Comparison of ENCODE assay signal across 23 cellular contexts in genomic region chr2:234703258-234703657, GRCh38.
A peak's percentile ranks its signal among the peaks of the same experiment; 100 is the strongest.
DNase-seq lines count a peak whose midpoint lies in the region; ATAC-seq, FAIRE-seq and TF ChIP-seq lines count a peak whose summit lies in the region.
"Had no signal": no experiment of that assay in that cellular context is flagged by ENCODE, and none has a peak within 500 bp of the region (broad histone marks: within the 10 kb centered on the region; RNA-seq: fewer than 3 reads in every experiment).

No MANE protein-coding gene starts in this region.

- H3K27me3 ChIP-seq in IMR-90 (ENCODE audit: control insufficient read depth, insufficient read depth, low read length): no peaks in the 10 kb centered on the region
- no peaks in the 10 kb centered on the region for H3K27me3 ChIP-seq in H1 (replicated peaks in 1 of 4; ENCODE audit: control insufficient read depth in 3 of 4, extremely low read depth in 1 of 4, insufficient read depth in 3 of 4, low read length in 3 of 4)

- H2BK5ac ChIP-seq in IMR-90 (ENCODE audit: low read depth, low read length, poor library complexity, severe bottlenecking) (no peak overlapping the region), H1 (ENCODE audit: low read depth, low read length) (no peak overlapping the region)

- H3K9me3 ChIP-seq in IMR-90 (ENCODE audit: control insufficient read depth, insufficient read depth, low read length) (no peaks in the 10 kb centered on the region), H1 (ENCODE audit: insufficient read depth in 2 of 2, low read depth in 1 of 2, low read length in 1 of 2) (peaks cover under 1 to 5% of the 10 kb centered on the region in 2 experiments)

- H3K27ac ChIP-seq in IMR-90 (ENCODE audit: insufficient read depth, low read length): no peak overlapping the region
- no peak overlapping the region for H3K27ac ChIP-seq in H1 (ENCODE audit: low read depth, low read length)

- peak overlapping the region; percentile 81 for H3K27ac Mint-ChIP-seq in type B pancreatic cell
- H3K27ac Mint-ChIP-seq: CD4-positive, alpha-beta memory T cell had no signal

- H3K9me1 ChIP-seq in IMR-90 (ENCODE audit: insufficient read depth, low read length): peaks cover 5% of the 10 kb centered on the region; the same call in 1 of the 2 replicates

- TF ChIP-seq POLR2A in IMR-90 (IDR thresholded peaks at IDR 0.05; ENCODE audit: low read depth, low read length) (no peak), H1 (IDR thresholded peaks at IDR 0.05; ENCODE audit: control extremely low read depth in 1 of 2, low read depth in 2 of 2, low read length in 2 of 2) (no peak)

- 0 out of 2 replicates have a peak overlapping the region, but pooled peaks have one; percentile 11 for H2BK120ac ChIP-seq in IMR-90 (ENCODE audit: low read depth, low read length)
- H2BK120ac ChIP-seq in H1 (replicated peaks; ENCODE audit: low read depth, low read length): no peak overlapping the region

- H3K4me3 ChIP-seq in IMR-90 (ENCODE audit: insufficient read depth, low read depth, low read length) (no peak overlapping the region), H1 (ENCODE audit: extremely low read depth in 1 of 4, insufficient read depth in 2 of 4, low read depth in 3 of 4, low read length in 4 of 4) (no peak overlapping the region)

- H3K79me1 ChIP-seq in IMR-90 (ENCODE audit: low read depth in 1 of 2, low read length in 2 of 2): no peaks in the 10 kb centered on the region
- no peaks in the 10 kb centered on the region for H3K79me1 ChIP-seq in H1 (ENCODE audit: low read depth, low read length)

- H3K14ac ChIP-seq in IMR-90 (replicated peaks; ENCODE audit: low read depth, low read length) (0 out of 2 replicates have a peak overlapping the region, but pooled peaks have one; percentile 28), H1 (ENCODE audit: insufficient read length) (no peak overlapping the region)

- dilution Hi-C loops in IMR-90 (cut with HindIII; ENCODE audit: low sequenced_read_pairs, unreplicated experiment): no loop called here

- H3K18ac ChIP-seq in IMR-90 (ENCODE audit: low read depth, low read length) (no peak overlapping the region; the same call in 1 of the 2 replicates), H1 (ENCODE audit: extremely low read depth, low read length) (0 out of 2 replicates have a peak overlapping the region, but pooled peaks have one; percentile 0)

- H3K79me2 ChIP-seq in H1 (ENCODE audit: control insufficient read depth in 1 of 2, insufficient read depth in 2 of 2, low read length in 2 of 2): no peaks in the 10 kb centered on the region

- no peaks in the 10 kb centered on the region for H3K36me3 Mint-ChIP-seq in type B pancreatic cell
- H3K36me3 Mint-ChIP-seq: CD4-positive, alpha-beta memory T cell had no signal

- POLR2A ChIA-PET in IMR-90 (lab: Charles Lee; ENCODE audit: unreplicated experiment) (no interaction called here), H1 (lab: Charles Lee; ENCODE audit: partially characterized antibody) (no interaction called here)

- BruUV-seq in IMR-90 (replicated peaks; lab: Mats Ljungman, UMichigan): no TSS peak

- intact Hi-C loops in IMR-90 (cut with micrococcal nuclease): no loop called here

- no peak overlapping the region for H2BK12ac ChIP-seq in H1 (ENCODE audit: low read depth, low read length)

- TF ChIP-seq RAD21 in IMR-90 (IDR thresholded peaks at IDR 0.05; ENCODE audit: low read length) (no peak), H1 (IDR thresholded peaks at IDR 0.05 in 1 of 2, conservative IDR thresholded peaks at IDR 0.05 in 1 of 2; ENCODE audit: low read depth in 2 of 2, low read length in 2 of 2) (no peak)

- H4K20me1 ChIP-seq in IMR-90 (ENCODE audit: insufficient read depth, low read length) (no peaks in the 10 kb centered on the region), H1 (replicated peaks in 1 of 2; ENCODE audit: control insufficient read depth in 1 of 2, insufficient read depth in 2 of 2, low read length in 2 of 2) (no peaks in the 10 kb centered on the region)

- H3K4me2 ChIP-seq in IMR-90 (ENCODE audit: low read depth, low read length) (no peak overlapping the region), H1 (ENCODE audit: insufficient read depth in 1 of 2, low read depth in 2 of 2, low read length in 2 of 2) (no peak overlapping the region)

- H4K91ac ChIP-seq in IMR-90 (ENCODE audit: insufficient read depth, low read depth, low read length) (no peak overlapping the region; the same call in 1 of the 2 replicates), H1 (replicated peaks; ENCODE audit: insufficient read length, low read length) (peak overlapping the region; percentile 11)

- H3K4ac ChIP-seq in IMR-90 (ENCODE audit: low read depth, low read length) (peak overlapping the region; percentile 57; the same call in 1 of the 2 replicates), H1 (replicated peaks; ENCODE audit: insufficient read length, low read depth, low read length) (no peak overlapping the region)

- FAIRE-seq in H1 (lab: Jason Lieb, UNC): no peak
- FAIRE-seq: G401.6, HTR-8/SVneo had no signal

- H4K5ac ChIP-seq in IMR-90 (ENCODE audit: low read depth, low read length) (no peak overlapping the region; the same call in 1 of the 2 replicates), H1 (ENCODE audit: insufficient read length, low read depth, low read length) (no peak overlapping the region)

- H4K8ac ChIP-seq in IMR-90 (ENCODE audit: low read depth in 2 of 2, low read length in 2 of 2) (no peak overlapping the region), H1 (ENCODE audit: extremely low read depth, insufficient read depth, low read length) (no peak overlapping the region)

- H3K4me3 Mint-ChIP-seq in type B pancreatic cell: peak overlapping the region; percentile 44
- H3K4me3 Mint-ChIP-seq: CD4-positive, alpha-beta memory T cell had no signal

- H3K4me1 ChIP-seq in IMR-90 (ENCODE audit: control insufficient read depth, insufficient read depth, low read length) (peaks cover 3% of the 10 kb centered on the region; the same call in 1 of the 2 replicates), H1 (replicated peaks in 1 of 4; ENCODE audit: control insufficient read depth in 3 of 4, insufficient read depth in 4 of 4, low read length in 3 of 4) (peaks cover 2 to 10% (median 6%) of the 10 kb centered on the region in 4 experiments; a peak in 6 of 7 replicates)

- H3K36me3 ChIP-seq in IMR-90 (ENCODE audit: control insufficient read depth, insufficient read depth, low read length): no peaks in the 10 kb centered on the region
- no peaks in the 10 kb centered on the region for H3K36me3 ChIP-seq in H1 (ENCODE audit: control insufficient read depth in 2 of 4, insufficient read depth in 4 of 4, low read length in 3 of 4)

- TF ChIP-seq CTCF in IMR-90 (conservative IDR thresholded peaks at IDR 0.05; ENCODE audit: low read depth, low read length) (no peak), H1 (IDR thresholded peaks at IDR 0.05; ENCODE audit: control extremely low read depth in 1 of 3, insufficient read depth in 1 of 3, low read depth in 1 of 3, low read length in 3 of 3) (no peak), type B pancreatic cell (conservative IDR thresholded peaks at IDR 0.05) (no peak)

- H3K4me1 Mint-ChIP-seq in type B pancreatic cell (ENCODE audit: unreplicated experiment): peaks cover 17% of the 10 kb centered on the region
- H3K4me1 Mint-ChIP-seq: CD4-positive, alpha-beta memory T cell had no signal

- no peak overlapping the region for H2AK9ac ChIP-seq in IMR-90 (replicated peaks; ENCODE audit: low read depth, low read length, poor library complexity)

- H3K9me3 Mint-ChIP-seq in type B pancreatic cell: peaks cover 5% of the 10 kb centered on the region

- TF ChIP-seq EP300 in H1 (IDR thresholded peaks at IDR 0.05; ENCODE audit: borderline replicate concordance in 1 of 2, low read depth in 2 of 2, low read length in 2 of 2): no peak

- DNase-seq in IMR-90: no peak
- DNase-seq in NCI-H69 (lab: John Stamatoyannopoulos, UW): peak; percentile 58
- DNase-seq in H1 (ENCODE audit: low read depth in 1 of 2, low spot score in 2 of 2): no peak
- DNase-seq in type B pancreatic cell (ENCODE audit: extremely low spot score, unreplicated experiment): no peak
- DNase-seq in Kasumi-1 (lab: John Stamatoyannopoulos, UW): no peak
- no peak for DNase-seq in NCI-H748 treated with DMSO at 0.1 percent for 48 hours (lab: John Stamatoyannopoulos, UW)
- DNase-seq: C1 segment of cervical spinal cord; CD4-positive, alpha-beta memory T cell; COR-L47; GOT3; HCEC 1CT; KG1; MM.1S; NCI-H1930; NCI-H2107; NCI-H524; NCI-H82; NK-92 treated with Interleukin-12 subunit alpha and Interleukin-12 subunit beta, amount 100 ng/mL, for 24 hours; Right ventricle myocardium superior; RPMI8226 had no signal

- H3K27me3 Mint-ChIP-seq in type B pancreatic cell: peaks cover 3% of the 10 kb centered on the region

- no peak overlapping the region for H3K23ac ChIP-seq in IMR-90 (ENCODE audit: low read depth, low read length)
- no peak overlapping the region for H3K23ac ChIP-seq in H1 (ENCODE audit: insufficient read length)

- H2BK20ac ChIP-seq in IMR-90 (ENCODE audit: low read depth, low read length) (peak overlapping the region; percentile 3; the same call in 1 of the 2 replicates), H1 (ENCODE audit: low read length) (no peak overlapping the region)

- H3K56ac ChIP-seq in IMR-90 (ENCODE audit: extremely low read depth, insufficient read depth, low read length) (no peak overlapping the region), H1 (replicated peaks; ENCODE audit: insufficient read length, low read depth, low read length) (no peak overlapping the region)

- peak overlapping the region; percentile 34; the same call in 1 of the 3 replicates for H2BK15ac ChIP-seq in IMR-90 (ENCODE audit: low read depth, low read length)
- H2BK15ac ChIP-seq in H1 (ENCODE audit: low read length): no peak overlapping the region

- H3K23me2 ChIP-seq in H1 (ENCODE audit: low read depth, low read length): no peaks in the 10 kb centered on the region

- no CpG with 5 or more reads among the region's 4 CpGs for WGBS in IMR-90 (ENCODE audit: extremely low coverage in 2 of 2, insufficient read length in 1 of 2), 2 experiments
- 79% methylated on average over 4 of the region's 4 CpGs; no CpG with 5 or more reads in 1 of the 2 experiments for WGBS in H1 (ENCODE audit: extremely low coverage in 1 of 2, insufficient coverage in 1 of 2, insufficient read length in 1 of 2, insufficient replicate concordance in 2 of 2, low coverage in 1 of 2, low lambda C conversion rate in 2 of 2, missing lambda C conversion rate in 1 of 2), 2 experiments

- H2AK5ac ChIP-seq in IMR-90 (ENCODE audit: low read depth, low read length): peak overlapping the region; percentile 45
- no peak overlapping the region for H2AK5ac ChIP-seq in H1 (ENCODE audit: low read depth, low read length)

- in situ Hi-C loops in IMR-90 (cut with MboI; ENCODE audit: low sequenced_read_pairs): no loop called here

- H2AFZ ChIP-seq in IMR-90 (replicated peaks; ENCODE audit: low read length, poor library complexity): no peak overlapping the region
- no peak overlapping the region for H2AFZ ChIP-seq in H1 (ENCODE audit: low read length)

- ATAC-seq in IMR-90 (ENCODE audit: low read depth) (no peak), GM18502 (IDR thresholded peaks at IDR 0.05; ENCODE audit: poor library complexity, unreplicated experiment) (no peak)

- CTCF ChIA-PET in IMR-90 (lab: Yijun Ruan, JAX) (no interaction called here), H1 (lab: Charles Lee; ENCODE audit: partially characterized antibody) (interaction anchor here (0.5 to 2.0 kb wide), 4 partner anchors 16 to 354 kb away, joined by 3 to 7 read pairs (median 4); no protein-coding TSS in a partner anchor)

- H3K9ac ChIP-seq in IMR-90 (ENCODE audit: low read depth, low read length): no peak overlapping the region
- H3K9ac ChIP-seq in H1 (replicated peaks in 1 of 4; ENCODE audit: extremely low read depth in 1 of 4, low read depth in 3 of 4, low read length in 3 of 4): no peak overlapping the region
